Comparison of ENCODE assay signal across 14 cellular contexts in the genomic region with DNA sequence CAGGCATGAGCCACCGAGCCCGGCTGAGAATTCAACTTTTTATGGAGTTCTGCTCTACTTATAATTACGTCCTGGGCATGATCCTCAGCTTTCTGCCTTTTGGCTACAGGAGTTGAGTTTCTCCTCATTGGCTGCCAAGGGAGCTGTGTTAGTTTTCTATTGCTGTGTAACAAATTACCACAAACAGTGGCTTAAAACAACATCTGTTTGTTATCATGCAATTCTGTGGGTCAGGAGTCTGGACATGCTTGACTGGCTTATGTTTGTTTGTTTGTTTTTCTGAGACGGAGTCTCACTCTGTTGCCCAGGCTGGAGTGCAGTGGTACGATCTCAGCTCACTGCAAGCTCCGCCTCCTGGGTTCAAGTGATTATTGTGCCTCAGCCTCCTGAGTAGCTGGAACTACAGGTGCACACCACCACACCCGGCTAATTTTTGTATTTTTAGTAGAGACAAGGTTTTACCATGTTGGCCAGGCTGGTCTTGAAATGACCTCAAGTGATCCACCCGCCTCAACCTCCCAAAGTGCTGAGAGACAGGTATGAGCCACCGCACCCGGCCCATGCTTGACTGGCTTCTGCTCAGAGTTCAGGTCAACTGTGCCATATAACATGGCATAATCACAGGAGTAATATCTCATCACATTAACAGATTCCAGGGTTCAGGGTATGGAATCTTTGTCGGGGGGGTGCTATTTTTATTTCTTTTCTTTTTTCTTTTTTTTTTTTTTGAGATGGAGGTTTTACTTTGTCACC. TPM values are rescaled to one million over a fixed set of nuclear protein-coding genes. Genes with fewer than 3 reads are reported as not detected.
"Had no signal": no experiment of that assay in that cellular context is flagged by ENCODE, and none has a peak within 500 bp of the region (broad histone marks: within the 10 kb centered on the region; RNA-seq: fewer than 3 reads in every experiment).

No MANE protein-coding gene starts in this region.

RNA-seq across cellular contexts. Expression of a gene that starts 48.9 kb away (rescaled TPM):
- total RNA-seq: activated CD4-positive, alpha-beta memory T cell treated with anti-CD3 and anti-CD28 coated beads for 36 hours; activated CD4-positive, alpha-beta T cell treated with anti-CD3 and anti-CD28 coated beads for 36 hours; activated CD4-positive, alpha-beta T cell treated with anti-CD3 and anti-CD28 coated beads, Interleukin-2, amount 10 ng/mL, durations not matched to agents 24 days and 14 days; activated CD8-positive, alpha-beta memory T cell treated with anti-CD3 and anti-CD28 coated beads for 36 hours; activated CD8-positive, alpha-beta memory T cell treated with anti-CD3 and anti-CD28 coated beads, Interleukin-2, amount 10 ng/mL, durations not matched to agents 7 days and 5 days; activated CD8-positive, alpha-beta T cell treated with anti-CD3 and anti-CD28 coated beads, Interleukin-2, amount 10 ng/mL, durations not matched to agents 7 days and 5 days; activated naive CD4-positive, alpha-beta T cell treated with anti-CD3 and anti-CD28 coated beads, Interleukin-2, amount 50 U/mL, for 72 hours; activated naive CD8-positive, alpha-beta T cell treated with anti-CD3 and anti-CD28 coated beads, Interleukin-2, amount 10 ng/mL, durations not matched to agents 7 days and 5 days; activated T-helper 1 cell treated with anti-CD3 and anti-CD28 coated beads, Interleukin-12 subunit alpha, Interleukin-12 subunit beta, Interleukin-2, Interleukin-4 antibody, amounts not matched to agents 30 ng/mL and 10 ng/mL and 1 ng/mL, durations not matched to agents 14 hours and 24 hours and 36 hours; activated T-helper 2 cell treated with anti-CD3 and anti-CD28 coated beads, Interferon-gamma antibody, Interleukin-2, Interleukin-4, amounts not matched to agents 10 μg/mL and 5 μg/mL and 100 μg/mL, durations not matched to agents 14 hours and 24 hours and 36 hours; bronchial epithelial cell; colonic mucosa; epithelial cell of proximal tubule; T-helper 1 cell treated with Interleukin-12 subunit alpha and Interleukin-12 subunit beta and Interleukin-4 antibody, amounts not matched to agents 30 ng/mL and 1 ng/mL, for 36 hours had no signal
